17 cellular contexts compared by ENCODE assay signal in the genomic region with DNA sequence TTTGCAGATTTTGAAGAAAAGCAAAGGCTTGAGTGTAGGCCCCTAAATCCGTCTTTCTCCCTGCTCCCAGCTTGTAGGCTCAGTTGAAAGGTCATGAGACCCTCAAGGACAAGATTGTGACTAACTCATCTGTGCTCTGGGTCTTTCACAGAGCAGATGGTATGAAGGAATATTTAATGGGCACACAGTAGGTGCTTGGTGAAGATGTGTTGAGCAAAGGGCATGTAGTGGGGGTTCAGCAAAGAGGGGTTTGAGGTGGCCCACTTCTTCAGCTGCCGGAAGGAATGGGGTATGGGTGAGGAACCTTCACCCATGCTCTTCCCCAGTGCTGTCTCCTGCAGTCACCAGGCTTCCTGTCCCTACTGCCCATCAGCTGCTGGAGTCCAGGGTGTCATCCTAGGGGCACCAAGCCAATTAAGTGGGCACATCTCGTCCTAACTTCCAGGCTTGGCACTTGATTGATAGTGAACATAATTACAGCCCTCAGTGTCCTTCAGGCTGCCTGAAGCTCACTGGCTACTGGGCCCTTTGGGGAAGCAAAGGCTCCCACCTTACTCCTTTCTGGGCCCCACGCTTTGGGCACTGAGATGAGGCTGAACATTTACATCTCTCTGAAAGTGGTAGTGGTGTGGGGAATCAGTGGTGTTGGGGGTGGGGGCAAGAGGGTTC. TPM values are rescaled to one million over a fixed set of nuclear protein-coding genes. Genes with fewer than 3 reads are reported as not detected.
DNase-seq lines count a peak whose midpoint lies in the region; ATAC-seq and TF ChIP-seq lines count a peak whose summit lies in the region.
"Had no signal": no experiment of that assay in that cellular context is flagged by ENCODE, and none has a peak within 500 bp of the region (broad histone marks: within the 10 kb centered on the region; RNA-seq: fewer than 3 reads in every experiment).

No MANE protein-coding gene starts in this region.

- no peaks in the 10 kb centered on the region for H3K9me3 Mint-ChIP-seq in Caco-2 (ENCODE audit: unreplicated experiment)
- H3K9me3 Mint-ChIP-seq in progenitor cell of endocrine pancreas (ENCODE audit: low read depth) = no peaks in the 10 kb centered on the region
- H3K9me3 Mint-ChIP-seq: CD4-positive, alpha-beta T cell had no signal

- intact Hi-C loops in Caco-2 (cut with micrococcal nuclease; ENCODE audit: unreplicated experiment) = no loop called here
- intact Hi-C loops in PC-9 (cut with micrococcal nuclease; ENCODE audit: unreplicated experiment) = no loop called here
- intact Hi-C loops in psoas muscle (cut with DNase I) = no loop called here

- H3K9me3 ChIP-seq in Caco-2 (no peaks in the 10 kb centered on the region), PC-9 (ENCODE audit: insufficient read depth, low read depth) (no peaks in the 10 kb centered on the region), hepatocyte (ENCODE audit: low read depth) (no peaks in the 10 kb centered on the region), osteoblast (ENCODE audit: low read depth, low read length) (no peaks in the 10 kb centered on the region), psoas muscle (no peaks in the 10 kb centered on the region)

- H3K4me1 ChIP-seq in Caco-2 = peaks cover 68% of the 10 kb centered on the region
- H3K4me1 ChIP-seq in PC-9 (replicated peaks; ENCODE audit: insufficient read depth) = peaks cover 35% of the 10 kb centered on the region
- H3K4me1 ChIP-seq in hepatocyte (ENCODE audit: insufficient read depth) = peaks cover 50% of the 10 kb centered on the region
- peaks cover 3% of the 10 kb centered on the region for H3K4me1 ChIP-seq in osteoblast (ENCODE audit: insufficient read depth, low read length)
- no peaks in the 10 kb centered on the region for H3K4me1 ChIP-seq in psoas muscle

- H3K27me3 ChIP-seq in Caco-2 (replicated peaks; ENCODE audit: control insufficient read depth, insufficient read depth, low read length) (no peaks in the 10 kb centered on the region), PC-9 (ENCODE audit: insufficient read depth, low read depth) (no peaks in the 10 kb centered on the region), hepatocyte (no peaks in the 10 kb centered on the region), osteoblast (ENCODE audit: insufficient read depth, low read length) (no peaks in the 10 kb centered on the region), psoas muscle (ENCODE audit: insufficient read depth in 3 of 3, low read length in 2 of 3) (no peaks in the 10 kb centered on the region)

- H2AFZ ChIP-seq in PC-9 (no peak overlapping the region), hepatocyte (no peak overlapping the region), osteoblast (ENCODE audit: low read length) (peak overlapping the region; percentile 85)
- H2AFZ ChIP-seq: GM23248 had no signal

- H3K9me2 ChIP-seq in PC-9 (ENCODE audit: insufficient read depth) (no peaks in the 10 kb centered on the region), hepatocyte (replicated peaks; ENCODE audit: insufficient read depth) (no peaks in the 10 kb centered on the region)

- TF ChIP-seq CTCF in Caco-2 (IDR thresholded peaks at IDR 0.05; ENCODE audit: insufficient read depth in 1 of 2, low read depth in 1 of 2, low read length in 1 of 2, severe bottlenecking in 1 of 2, unreplicated experiment in 1 of 2) (no peak), PC-9 (conservative IDR thresholded peaks at IDR 0.05) (no peak), hepatocyte (IDR thresholded peaks at IDR 0.05; ENCODE audit: poor library complexity) (no peak), osteoblast (IDR thresholded peaks at IDR 0.05; ENCODE audit: extremely low read depth, low read depth, low read length) (no peak), progenitor cell of endocrine pancreas (IDR thresholded peaks at IDR 0.05; ENCODE audit: unreplicated experiment) (no peak), psoas muscle (IDR thresholded peaks at IDR 0.05) (no peak)

- peak overlapping the region; percentile 68 for H3K27ac ChIP-seq in PC-9
- peak overlapping the region; percentile 58 for H3K27ac ChIP-seq in hepatocyte
- no peak overlapping the region for H3K27ac ChIP-seq in osteoblast (ENCODE audit: low read depth, low read length)
- no peak overlapping the region for H3K27ac ChIP-seq in psoas muscle
- H3K27ac ChIP-seq: GM23248 had no signal

- H3K36me3 Mint-ChIP-seq in Caco-2 (ENCODE audit: insufficient read depth, unreplicated experiment) (peaks cover 10% of the 10 kb centered on the region), progenitor cell of endocrine pancreas (ENCODE audit: insufficient read depth) (no peaks in the 10 kb centered on the region)

- POLR2A ChIA-PET in Caco-2 (lab: Charles Lee) (no interaction called here), PC-9 (lab: Charles Lee; ENCODE audit: unreplicated experiment) (no interaction called here)

- DNase-seq in Caco-2 = no peak
- no peak for DNase-seq in PC-9
- no peak for DNase-seq in hepatocyte (ENCODE audit: low spot score)
- DNase-seq in osteoblast (ENCODE audit: insufficient read length, low spot score, missing footprints) = peak; percentile 59
- no peak for DNase-seq in NCI-H345 (lab: John Stamatoyannopoulos, UW)
- no peak for DNase-seq in progenitor cell of endocrine pancreas (ENCODE audit: low spot score, unreplicated experiment)
- no peak for DNase-seq in psoas muscle
- DNase-seq: AML-193; C1 segment of cervical spinal cord; CD4-positive, alpha-beta T cell; DMS153; DMS79 treated with DMSO at 0.1 percent for 48 hours; GM23248; IMR-90; KBM-7 had no signal

- H3K4me3 ChIP-seq in Caco-2 (ENCODE audit: low read depth, low read length) (no peak overlapping the region), PC-9 (no peak overlapping the region), hepatocyte (no peak overlapping the region), osteoblast (ENCODE audit: insufficient read depth, low read length) (no peak overlapping the region), psoas muscle (no peak overlapping the region)
- H3K4me3 ChIP-seq: GM23248 had no signal

- ATAC-seq in HG02840 (IDR thresholded peaks at IDR 0.05; ENCODE audit: low FRiP score, unreplicated experiment) (no peak), psoas muscle (no peak)
- ATAC-seq: HCT116 had no signal

- H3K4me2 ChIP-seq in PC-9 (peak overlapping the region; percentile 49), hepatocyte (peak overlapping the region; percentile 41), osteoblast (ENCODE audit: insufficient read depth, low read length) (no peak overlapping the region)

- H3K79me2 ChIP-seq in PC-9 (ENCODE audit: low read depth) (0 out of 2 replicates have a peak, but pooled peaks cover 6% of the 10 kb centered on the region), hepatocyte (no peaks in the 10 kb centered on the region), osteoblast (ENCODE audit: insufficient read depth, low read length) (no peaks in the 10 kb centered on the region)

- CTCF ChIA-PET in Caco-2 (lab: Charles Lee) (no interaction called here), PC-9 (lab: Charles Lee) (no interaction called here)

- H3K4me3 Mint-ChIP-seq in Caco-2 (ENCODE audit: unreplicated experiment) (peak overlapping the region; percentile 26), progenitor cell of endocrine pancreas (ENCODE audit: low read depth) (no peak overlapping the region)
- H3K4me3 Mint-ChIP-seq: CD4-positive, alpha-beta T cell had no signal

- H3K4me1 Mint-ChIP-seq in Caco-2 (ENCODE audit: low read depth, unreplicated experiment) = peaks cover 57% of the 10 kb centered on the region
- peaks cover 21% of the 10 kb centered on the region for H3K4me1 Mint-ChIP-seq in progenitor cell of endocrine pancreas (ENCODE audit: low read depth)

- H3K27ac Mint-ChIP-seq in Caco-2 (ENCODE audit: unreplicated experiment) (peak overlapping the region; percentile 77), progenitor cell of endocrine pancreas (no peak overlapping the region)
- H3K27ac Mint-ChIP-seq: CD4-positive, alpha-beta T cell had no signal

- peaks cover 23% of the 10 kb centered on the region for H3F3A ChIP-seq in PC-9 (ENCODE audit: insufficient read depth, low read depth)

- BruUV-seq in Caco-2 (replicated peaks; lab: Mats Ljungman, UMichigan) = no TSS peak
- no TSS peak for BruUV-seq in PC-9 (replicated peaks; lab: Mats Ljungman, UMichigan)

- H3K27me3 Mint-ChIP-seq in Caco-2 (ENCODE audit: insufficient read depth, unreplicated experiment) (no peaks in the 10 kb centered on the region), progenitor cell of endocrine pancreas (peaks cover 3% of the 10 kb centered on the region)
- H3K27me3 Mint-ChIP-seq: CD4-positive, alpha-beta T cell had no signal

- H4K20me1 ChIP-seq in PC-9 (ENCODE audit: insufficient read depth) = no peaks in the 10 kb centered on the region
- no peaks in the 10 kb centered on the region for H4K20me1 ChIP-seq in hepatocyte (ENCODE audit: insufficient read depth, poor library complexity, severe bottlenecking)
- H4K20me1 ChIP-seq in osteoblast (ENCODE audit: insufficient read depth, low read length) = no peaks in the 10 kb centered on the region

- H3K36me3 ChIP-seq in Caco-2 (ENCODE audit: control insufficient read depth, insufficient read depth, low read length) = peaks cover 9% of the 10 kb centered on the region; the same call in 1 of the 2 replicates
- 0 out of 2 replicates have a peak, but pooled peaks cover 6% of the 10 kb centered on the region for H3K36me3 ChIP-seq in PC-9 (ENCODE audit: low read depth)
- H3K36me3 ChIP-seq in hepatocyte (replicated peaks; ENCODE audit: insufficient read depth, low read depth) = no peaks in the 10 kb centered on the region
- no peaks in the 10 kb centered on the region for H3K36me3 ChIP-seq in osteoblast (ENCODE audit: insufficient read depth, low read length)
- no peaks in the 10 kb centered on the region for H3K36me3 ChIP-seq in psoas muscle (ENCODE audit: insufficient read depth in 1 of 2, low read depth in 1 of 2)

- WGBS in hepatocyte (ENCODE audit: low lambda C conversion rate, missing lambda C conversion rate) = 84% methylated on average over 4 of the region's 4 CpGs
- WGBS in psoas muscle, 3 donors = 80 to 84% (median 80%) methylated on average over 4 of the region's 4 CpGs

RNA-seq across cellular contexts. Expression of gene DGAT2, which starts 15.0 kb away (rescaled TPM):
- total RNA-seq in Caco-2 (2022) = 73.6 and 75.8 TPM in 2 replicates
- total RNA-seq in PC-9 (2021) = 6.5 and 7.1 TPM in 2 replicates
- 52.6 and 60.5 TPM in 2 replicates for total RNA-seq in hepatocyte
- 27.5 and 55.6 TPM in 2 replicates for polyA plus RNA-seq in hepatocyte
- 2.9 and 3.6 TPM in 2 replicates for total RNA-seq in osteoblast
- total RNA-seq in progenitor cell of endocrine pancreas = 1.2 and 1.4 TPM in 2 replicates
- 1 to 10 TPM; 1.1 to 6.7 (median 3.4) TPM for total RNA-seq in psoas muscle
- 10 to 100 TPM in 1 of 3 donors, 1 to 10 TPM in 2; 1.2 to 14.1 (median 3.0) TPM for polyA plus RNA-seq in psoas muscle

RNA-seq across cellular contexts. Expression of gene UVRAG, which starts 31.5 kb away (rescaled TPM):
- total RNA-seq in Caco-2 (2022) = 30.4 and 31.3 TPM in 2 replicates
- 18.6 and 20.4 TPM in 2 replicates for total RNA-seq in PC-9 (2021)
- 25.2 and 36.5 TPM in 2 replicates for total RNA-seq in hepatocyte
- polyA plus RNA-seq in hepatocyte = 15.3 and 21.1 TPM in 2 replicates
- 28.2 and 30.4 TPM in 2 replicates for total RNA-seq in osteoblast
- total RNA-seq in progenitor cell of endocrine pancreas = 25.7 and 29.7 TPM in 2 replicates
- total RNA-seq in psoas muscle = 10 to 100 TPM; 11.6 to 16.2 (median 14.2) TPM
- 10 to 100 TPM in 1 of 3 donors, 1 to 10 TPM in 2; 6.2 to 16.8 (median 9.2) TPM for polyA plus RNA-seq in psoas muscle

Comparison
In these comparisons a context has a peak if more than half of its experiments do, and no peak if none do; other contexts are left out.
1. H3K27ac ChIP-seq: peak in PC-9 (single experiment) and hepatocyte (single experiment); none in osteoblast (single experiment) and psoas muscle (single experiment).